ENCODE assay signal across 2 cellular contexts in the genomic region with DNA sequence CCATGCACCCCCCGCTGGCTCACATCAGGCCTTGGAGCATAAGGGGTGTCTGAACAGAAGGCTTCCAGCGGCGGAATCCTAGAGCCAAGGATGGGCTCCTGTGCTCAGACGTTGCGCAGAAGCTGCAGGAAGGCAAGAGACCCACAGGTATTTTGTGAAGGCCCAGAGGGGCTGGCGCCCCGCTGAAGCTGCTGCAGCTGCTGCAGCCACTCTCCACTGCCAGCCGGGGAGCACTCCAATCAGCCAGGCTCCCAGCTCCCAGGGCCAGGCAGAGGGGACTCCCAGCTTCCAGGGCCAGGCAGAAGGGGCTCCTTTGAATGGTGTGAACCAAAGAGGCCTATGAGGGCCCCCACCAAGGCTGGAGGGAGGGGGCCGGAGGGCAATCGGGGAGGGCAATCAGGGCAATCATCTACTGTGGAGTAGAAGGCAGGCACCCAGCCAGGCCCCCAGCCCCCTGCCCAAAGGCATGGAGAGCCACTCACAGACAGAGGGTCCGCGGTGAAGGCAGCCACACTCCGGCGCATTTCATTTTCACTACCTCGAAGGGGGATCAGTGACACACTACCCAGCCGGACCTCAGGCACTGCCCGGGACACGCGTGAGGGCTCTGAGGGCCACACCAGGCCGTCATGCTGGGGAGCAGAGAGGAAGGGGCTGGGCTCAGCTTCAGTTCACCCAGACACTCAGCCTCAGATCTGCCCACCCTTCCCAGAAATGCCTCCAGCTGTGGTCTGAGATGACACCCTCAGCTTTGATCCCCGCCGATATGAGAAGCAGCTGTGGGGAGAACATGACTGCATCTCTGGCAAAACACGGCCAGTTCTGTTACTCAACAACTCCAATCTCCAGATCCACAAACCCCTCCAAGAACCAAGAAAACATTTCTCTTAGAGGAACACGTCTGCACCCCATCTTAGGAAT.
TF ChIP-seq lines count a peak whose summit lies in the region.

No MANE protein-coding gene starts in this region.

TF ChIP-seq in SK-N-SH treated with all-trans-retinoic acid at 6 μM for 48 hours, 23 proteins besides CTCF, POLR2A, EP300 and RAD21 (continued from another document):
- TF ChIP-seq, protein P1, sequence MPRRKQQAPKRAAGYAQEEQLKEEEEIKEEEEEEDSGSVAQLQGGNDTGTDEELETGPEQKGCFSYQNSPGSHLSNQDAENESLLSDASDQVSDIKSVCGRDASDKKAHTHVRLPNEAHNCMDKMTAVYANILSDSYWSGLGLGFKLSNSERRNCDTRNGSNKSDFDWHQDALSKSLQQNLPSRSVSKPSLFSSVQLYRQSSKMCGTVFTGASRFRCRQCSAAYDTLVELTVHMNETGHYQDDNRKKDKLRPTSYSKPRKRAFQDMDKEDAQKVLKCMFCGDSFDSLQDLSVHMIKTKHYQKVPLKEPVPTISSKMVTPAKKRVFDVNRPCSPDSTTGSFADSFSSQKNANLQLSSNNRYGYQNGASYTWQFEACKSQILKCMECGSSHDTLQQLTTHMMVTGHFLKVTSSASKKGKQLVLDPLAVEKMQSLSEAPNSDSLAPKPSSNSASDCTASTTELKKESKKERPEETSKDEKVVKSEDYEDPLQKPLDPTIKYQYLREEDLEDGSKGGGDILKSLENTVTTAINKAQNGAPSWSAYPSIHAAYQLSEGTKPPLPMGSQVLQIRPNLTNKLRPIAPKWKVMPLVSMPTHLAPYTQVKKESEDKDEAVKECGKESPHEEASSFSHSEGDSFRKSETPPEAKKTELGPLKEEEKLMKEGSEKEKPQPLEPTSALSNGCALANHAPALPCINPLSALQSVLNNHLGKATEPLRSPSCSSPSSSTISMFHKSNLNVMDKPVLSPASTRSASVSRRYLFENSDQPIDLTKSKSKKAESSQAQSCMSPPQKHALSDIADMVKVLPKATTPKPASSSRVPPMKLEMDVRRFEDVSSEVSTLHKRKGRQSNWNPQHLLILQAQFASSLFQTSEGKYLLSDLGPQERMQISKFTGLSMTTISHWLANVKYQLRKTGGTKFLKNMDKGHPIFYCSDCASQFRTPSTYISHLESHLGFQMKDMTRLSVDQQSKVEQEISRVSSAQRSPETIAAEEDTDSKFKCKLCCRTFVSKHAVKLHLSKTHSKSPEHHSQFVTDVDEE (CRISPR knock-in tag; IDR thresholded peaks at IDR 0.05) = no peak
- TF ChIP-seq ZFP30 (CRISPR knock-in tag; IDR thresholded peaks at IDR 0.05) (no peak), ZC3H10 (CRISPR knock-in tag; IDR thresholded peaks at IDR 0.05) (no peak), TCF4 (CRISPR knock-in tag; IDR thresholded peaks at IDR 0.05; ENCODE audit: borderline replicate concordance) (no peak), GLIS3 (CRISPR knock-in tag; IDR thresholded peaks at IDR 0.05) (no peak), ESRRG (CRISPR knock-in tag; IDR thresholded peaks at IDR 0.05) (no peak), CSDC2 (CRISPR knock-in tag; IDR thresholded peaks at IDR 0.05) (no peak), RARB (CRISPR knock-in tag; IDR thresholded peaks at IDR 0.05) (no peak), BACH2 (CRISPR knock-in tag; IDR thresholded peaks at IDR 0.05; ENCODE audit: borderline replicate concordance) (no peak), PPARA (CRISPR knock-in tag; IDR thresholded peaks at IDR 0.05; ENCODE audit: borderline replicate concordance) (no peak)
- TF ChIP-seq, protein P2, sequence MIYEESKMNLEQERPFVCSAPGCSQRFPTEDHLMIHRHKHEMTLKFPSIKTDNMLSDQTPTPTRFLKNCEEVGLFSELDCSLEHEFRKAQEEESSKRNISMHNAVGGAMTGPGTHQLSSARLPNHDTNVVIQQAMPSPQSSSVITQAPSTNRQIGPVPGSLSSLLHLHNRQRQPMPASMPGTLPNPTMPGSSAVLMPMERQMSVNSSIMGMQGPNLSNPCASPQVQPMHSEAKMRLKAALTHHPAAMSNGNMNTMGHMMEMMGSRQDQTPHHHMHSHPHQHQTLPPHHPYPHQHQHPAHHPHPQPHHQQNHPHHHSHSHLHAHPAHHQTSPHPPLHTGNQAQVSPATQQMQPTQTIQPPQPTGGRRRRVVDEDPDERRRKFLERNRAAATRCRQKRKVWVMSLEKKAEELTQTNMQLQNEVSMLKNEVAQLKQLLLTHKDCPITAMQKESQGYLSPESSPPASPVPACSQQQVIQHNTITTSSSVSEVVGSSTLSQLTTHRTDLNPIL (CRISPR knock-in tag; IDR thresholded peaks at IDR 0.05; ENCODE audit: low read depth) = no peak
- TF ChIP-seq, protein P3, sequence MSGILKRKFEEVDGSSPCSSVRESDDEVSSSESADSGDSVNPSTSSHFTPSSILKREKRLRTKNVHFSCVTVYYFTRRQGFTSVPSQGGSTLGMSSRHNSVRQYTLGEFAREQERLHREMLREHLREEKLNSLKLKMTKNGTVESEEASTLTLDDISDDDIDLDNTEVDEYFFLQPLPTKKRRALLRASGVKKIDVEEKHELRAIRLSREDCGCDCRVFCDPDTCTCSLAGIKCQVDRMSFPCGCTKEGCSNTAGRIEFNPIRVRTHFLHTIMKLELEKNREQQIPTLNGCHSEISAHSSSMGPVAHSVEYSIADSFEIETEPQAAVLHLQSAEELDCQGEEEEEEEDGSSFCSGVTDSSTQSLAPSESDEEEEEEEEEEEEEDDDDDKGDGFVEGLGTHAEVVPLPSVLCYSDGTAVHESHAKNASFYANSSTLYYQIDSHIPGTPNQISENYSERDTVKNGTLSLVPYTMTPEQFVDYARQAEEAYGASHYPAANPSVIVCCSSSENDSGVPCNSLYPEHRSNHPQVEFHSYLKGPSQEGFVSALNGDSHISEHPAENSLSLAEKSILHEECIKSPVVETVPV (CRISPR knock-in tag; IDR thresholded peaks at IDR 0.05) = no peak

TF ChIP-seq in WTC11, 78 proteins besides CTCF, POLR2A, EP300 and RAD21 (continued from another document):
- TF ChIP-seq, protein P4, sequence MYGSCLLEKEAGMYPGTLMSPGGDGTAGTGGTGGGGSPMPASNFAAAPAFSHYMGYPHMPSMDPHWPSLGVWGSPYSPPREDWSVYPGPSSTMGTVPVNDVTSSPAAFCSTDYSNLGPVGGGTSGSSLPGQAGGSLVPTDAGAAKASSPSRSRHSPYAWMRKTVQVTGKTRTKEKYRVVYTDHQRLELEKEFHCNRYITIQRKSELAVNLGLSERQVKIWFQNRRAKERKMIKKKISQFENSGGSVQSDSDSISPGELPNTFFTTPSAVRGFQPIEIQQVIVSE (CRISPR knock-in tag; IDR thresholded peaks at IDR 0.05; ENCODE audit: borderline replicate concordance) = no peak
- TF ChIP-seq KAT7 (CRISPR knock-in tag; IDR thresholded peaks at IDR 0.05; ENCODE audit: borderline replicate concordance) (no peak), GTF2I (CRISPR knock-in tag; conservative IDR thresholded peaks at IDR 0.05) (no peak), ZNF423 (CRISPR knock-in tag; IDR thresholded peaks at IDR 0.05) (no peak), IRF2 (CRISPR knock-in tag; IDR thresholded peaks at IDR 0.05; ENCODE audit: borderline replicate concordance, low read depth) (no peak)
- TF ChIP-seq, protein P5, sequence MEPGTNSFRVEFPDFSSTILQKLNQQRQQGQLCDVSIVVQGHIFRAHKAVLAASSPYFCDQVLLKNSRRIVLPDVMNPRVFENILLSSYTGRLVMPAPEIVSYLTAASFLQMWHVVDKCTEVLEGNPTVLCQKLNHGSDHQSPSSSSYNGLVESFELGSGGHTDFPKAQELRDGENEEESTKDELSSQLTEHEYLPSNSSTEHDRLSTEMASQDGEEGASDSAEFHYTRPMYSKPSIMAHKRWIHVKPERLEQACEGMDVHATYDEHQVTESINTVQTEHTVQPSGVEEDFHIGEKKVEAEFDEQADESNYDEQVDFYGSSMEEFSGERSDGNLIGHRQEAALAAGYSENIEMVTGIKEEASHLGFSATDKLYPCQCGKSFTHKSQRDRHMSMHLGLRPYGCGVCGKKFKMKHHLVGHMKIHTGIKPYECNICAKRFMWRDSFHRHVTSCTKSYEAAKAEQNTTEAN (CRISPR knock-in tag; IDR thresholded peaks at IDR 0.05) = no peak
- TF ChIP-seq, protein P6, sequence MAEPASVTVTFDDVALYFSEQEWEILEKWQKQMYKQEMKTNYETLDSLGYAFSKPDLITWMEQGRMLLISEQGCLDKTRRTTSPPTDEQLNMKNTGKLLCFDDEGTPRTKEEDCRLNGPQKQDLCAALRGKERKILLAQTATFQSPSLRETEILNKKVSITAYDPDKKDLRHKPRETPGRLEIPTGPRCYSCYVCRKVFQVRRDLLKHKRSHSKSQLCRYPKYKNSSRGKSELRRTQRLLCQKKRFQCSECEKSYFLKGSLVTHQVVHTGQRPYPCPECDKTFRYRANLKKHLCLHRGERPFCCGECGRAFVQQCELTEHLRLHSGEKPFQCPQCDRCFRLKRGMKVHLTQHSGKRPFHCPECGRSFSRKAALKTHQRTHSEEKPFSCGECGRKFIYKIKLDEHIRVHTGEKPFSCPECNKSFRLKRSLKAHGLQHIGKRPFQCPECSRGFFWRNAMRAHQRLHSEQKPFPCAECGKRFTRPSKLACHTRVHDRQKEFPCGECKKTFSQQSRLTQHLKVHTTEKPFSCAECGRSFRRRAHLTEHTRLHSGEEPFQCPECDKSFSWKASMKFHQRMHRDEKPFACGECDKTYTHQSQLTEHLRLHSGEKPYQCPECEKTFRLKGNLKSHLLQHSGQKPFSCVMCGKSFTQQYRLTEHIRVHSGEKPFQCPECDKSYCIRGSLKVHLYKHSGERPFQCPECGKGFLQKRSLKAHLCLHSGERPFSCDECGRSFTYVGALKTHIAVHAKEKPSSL (CRISPR knock-in tag; conservative IDR thresholded peaks at IDR 0.05) = no peak
